Comparison of ENCODE assay signal across 1 cellular context in the genomic region with DNA sequence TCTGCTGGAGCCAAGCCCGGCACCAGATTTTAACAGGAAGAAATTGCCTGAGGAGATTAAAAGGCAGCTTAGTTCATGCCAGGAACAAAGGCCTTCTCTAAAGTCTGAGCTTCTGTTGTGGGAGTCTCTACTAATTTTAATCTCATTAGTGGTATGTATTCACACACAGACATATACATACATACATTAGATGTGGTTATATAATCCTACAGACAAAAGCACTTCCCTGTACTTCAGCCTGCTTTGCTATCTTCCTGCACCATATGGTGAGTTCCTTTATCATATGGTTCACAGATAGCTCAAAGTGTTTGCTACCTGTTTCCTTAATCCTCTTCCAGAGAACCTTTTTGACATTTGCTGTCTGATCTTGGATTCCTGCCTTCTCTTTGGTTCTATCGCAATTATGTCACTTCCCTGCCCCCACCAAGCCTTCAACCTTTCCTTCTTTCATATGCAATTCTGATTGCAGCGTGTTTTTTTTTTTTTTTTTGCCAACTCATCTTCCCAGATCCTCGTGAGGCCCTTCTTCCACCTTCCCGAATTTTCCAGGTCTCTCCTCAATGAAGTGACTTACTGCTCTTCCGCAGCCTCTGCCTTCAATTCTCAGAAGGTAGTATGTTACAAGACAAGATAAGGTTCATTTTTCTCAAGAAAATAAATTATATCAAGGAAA.
TF ChIP-seq lines count a peak whose summit lies in the region.

No MANE protein-coding gene starts in this region.

TF ChIP-seq in K562, 482 proteins besides CTCF, POLR2A, EP300 and RAD21 (continued from another document and continues in another):
- TF ChIP-seq, protein P1, sequence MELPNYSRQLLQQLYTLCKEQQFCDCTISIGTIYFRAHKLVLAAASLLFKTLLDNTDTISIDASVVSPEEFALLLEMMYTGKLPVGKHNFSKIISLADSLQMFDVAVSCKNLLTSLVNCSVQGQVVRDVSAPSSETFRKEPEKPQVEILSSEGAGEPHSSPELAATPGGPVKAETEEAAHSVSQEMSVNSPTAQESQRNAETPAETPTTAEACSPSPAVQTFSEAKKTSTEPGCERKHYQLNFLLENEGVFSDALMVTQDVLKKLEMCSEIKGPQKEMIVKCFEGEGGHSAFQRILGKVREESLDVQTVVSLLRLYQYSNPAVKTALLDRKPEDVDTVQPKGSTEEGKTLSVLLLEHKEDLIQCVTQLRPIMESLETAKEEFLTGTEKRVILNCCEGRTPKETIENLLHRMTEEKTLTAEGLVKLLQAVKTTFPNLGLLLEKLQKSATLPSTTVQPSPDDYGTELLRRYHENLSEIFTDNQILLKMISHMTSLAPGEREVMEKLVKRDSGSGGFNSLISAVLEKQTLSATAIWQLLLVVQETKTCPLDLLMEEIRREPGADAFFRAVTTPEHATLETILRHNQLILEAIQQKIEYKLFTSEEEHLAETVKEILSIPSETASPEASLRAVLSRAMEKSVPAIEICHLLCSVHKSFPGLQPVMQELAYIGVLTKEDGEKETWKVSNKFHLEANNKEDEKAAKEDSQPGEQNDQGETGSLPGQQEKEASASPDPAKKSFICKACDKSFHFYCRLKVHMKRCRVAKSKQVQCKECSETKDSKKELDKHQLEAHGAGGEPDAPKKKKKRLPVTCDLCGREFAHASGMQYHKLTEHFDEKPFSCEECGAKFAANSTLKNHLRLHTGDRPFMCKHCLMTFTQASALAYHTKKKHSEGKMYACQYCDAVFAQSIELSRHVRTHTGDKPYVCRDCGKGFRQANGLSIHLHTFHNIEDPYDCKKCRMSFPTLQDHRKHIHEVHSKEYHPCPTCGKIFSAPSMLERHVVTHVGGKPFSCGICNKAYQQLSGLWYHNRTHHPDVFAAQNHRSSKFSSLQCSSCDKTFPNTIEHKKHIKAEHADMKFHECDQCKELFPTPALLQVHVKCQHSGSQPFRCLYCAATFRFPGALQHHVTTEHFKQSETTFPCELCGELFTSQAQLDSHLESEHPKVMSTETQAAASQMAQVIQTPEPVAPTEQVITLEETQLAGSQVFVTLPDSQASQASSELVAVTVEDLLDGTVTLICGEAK (IDR thresholded peaks at IDR 0.05): peak; percentile 49; the same call in 1 of the 2 replicates
- TF ChIP-seq, protein P1 (CRISPR knock-in tag; IDR thresholded peaks at IDR 0.05): no peak
- TF ChIP-seq FUS (optimal IDR thresholded peaks at IDR 0.05; ENCODE audit: low read depth, low read length): no peak
- no peak for TF ChIP-seq HMG20A (CRISPR knock-in tag; conservative IDR thresholded peaks at IDR 0.05)
- TF ChIP-seq, protein P2, sequence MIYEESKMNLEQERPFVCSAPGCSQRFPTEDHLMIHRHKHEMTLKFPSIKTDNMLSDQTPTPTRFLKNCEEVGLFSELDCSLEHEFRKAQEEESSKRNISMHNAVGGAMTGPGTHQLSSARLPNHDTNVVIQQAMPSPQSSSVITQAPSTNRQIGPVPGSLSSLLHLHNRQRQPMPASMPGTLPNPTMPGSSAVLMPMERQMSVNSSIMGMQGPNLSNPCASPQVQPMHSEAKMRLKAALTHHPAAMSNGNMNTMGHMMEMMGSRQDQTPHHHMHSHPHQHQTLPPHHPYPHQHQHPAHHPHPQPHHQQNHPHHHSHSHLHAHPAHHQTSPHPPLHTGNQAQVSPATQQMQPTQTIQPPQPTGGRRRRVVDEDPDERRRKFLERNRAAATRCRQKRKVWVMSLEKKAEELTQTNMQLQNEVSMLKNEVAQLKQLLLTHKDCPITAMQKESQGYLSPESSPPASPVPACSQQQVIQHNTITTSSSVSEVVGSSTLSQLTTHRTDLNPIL (CRISPR knock-in tag; IDR thresholded peaks at IDR 0.05): no peak
- TF ChIP-seq POLR3A (IDR thresholded peaks at IDR 0.05; ENCODE audit: borderline replicate concordance, extremely low read depth, insufficient read depth, insufficient read length): no peak
- TF ChIP-seq, protein P3, sequence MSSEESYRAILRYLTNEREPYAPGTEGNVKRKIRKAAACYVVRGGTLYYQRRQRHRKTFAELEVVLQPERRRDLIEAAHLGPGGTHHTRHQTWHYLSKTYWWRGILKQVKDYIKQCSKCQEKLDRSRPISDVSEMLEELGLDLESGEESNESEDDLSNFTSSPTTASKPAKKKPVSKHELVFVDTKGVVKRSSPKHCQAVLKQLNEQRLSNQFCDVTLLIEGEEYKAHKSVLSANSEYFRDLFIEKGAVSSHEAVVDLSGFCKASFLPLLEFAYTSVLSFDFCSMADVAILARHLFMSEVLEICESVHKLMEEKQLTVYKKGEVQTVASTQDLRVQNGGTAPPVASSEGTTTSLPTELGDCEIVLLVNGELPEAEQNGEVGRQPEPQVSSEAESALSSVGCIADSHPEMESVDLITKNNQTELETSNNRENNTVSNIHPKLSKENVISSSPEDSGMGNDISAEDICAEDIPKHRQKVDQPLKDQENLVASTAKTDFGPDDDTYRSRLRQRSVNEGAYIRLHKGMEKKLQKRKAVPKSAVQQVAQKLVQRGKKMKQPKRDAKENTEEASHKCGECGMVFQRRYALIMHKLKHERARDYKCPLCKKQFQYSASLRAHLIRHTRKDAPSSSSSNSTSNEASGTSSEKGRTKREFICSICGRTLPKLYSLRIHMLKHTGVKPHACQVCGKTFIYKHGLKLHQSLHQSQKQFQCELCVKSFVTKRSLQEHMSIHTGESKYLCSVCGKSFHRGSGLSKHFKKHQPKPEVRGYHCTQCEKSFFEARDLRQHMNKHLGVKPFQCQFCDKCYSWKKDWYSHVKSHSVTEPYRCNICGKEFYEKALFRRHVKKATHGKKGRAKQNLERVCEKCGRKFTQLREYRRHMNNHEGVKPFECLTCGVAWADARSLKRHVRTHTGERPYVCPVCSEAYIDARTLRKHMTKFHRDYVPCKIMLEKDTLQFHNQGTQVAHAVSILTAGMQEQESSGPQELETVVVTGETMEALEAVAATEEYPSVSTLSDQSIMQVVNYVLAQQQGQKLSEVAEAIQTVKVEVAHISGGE (CRISPR knock-in tag; IDR thresholded peaks at IDR 0.05): 0 out of 6 replicates have a peak, but pooled peaks of 1 of the 3 experiments have one; percentile 61
- no peak for TF ChIP-seq PHF8 (IDR thresholded peaks at IDR 0.05; ENCODE audit: borderline replicate concordance, low read length)
- no peak for TF ChIP-seq ZNF143 (CRISPR knock-in tag; IDR thresholded peaks at IDR 0.05)
- TF ChIP-seq ASH1L (IDR thresholded peaks at IDR 0.05; ENCODE audit: borderline replicate concordance, low read depth, partially characterized antibody): no peak
- TF ChIP-seq SIX5 (IDR thresholded peaks at IDR 0.05; ENCODE audit: borderline replicate concordance in 1 of 2, insufficient read depth in 1 of 2, low read depth in 1 of 2, low read length in 2 of 2): no peak
- TF ChIP-seq, protein P4, sequence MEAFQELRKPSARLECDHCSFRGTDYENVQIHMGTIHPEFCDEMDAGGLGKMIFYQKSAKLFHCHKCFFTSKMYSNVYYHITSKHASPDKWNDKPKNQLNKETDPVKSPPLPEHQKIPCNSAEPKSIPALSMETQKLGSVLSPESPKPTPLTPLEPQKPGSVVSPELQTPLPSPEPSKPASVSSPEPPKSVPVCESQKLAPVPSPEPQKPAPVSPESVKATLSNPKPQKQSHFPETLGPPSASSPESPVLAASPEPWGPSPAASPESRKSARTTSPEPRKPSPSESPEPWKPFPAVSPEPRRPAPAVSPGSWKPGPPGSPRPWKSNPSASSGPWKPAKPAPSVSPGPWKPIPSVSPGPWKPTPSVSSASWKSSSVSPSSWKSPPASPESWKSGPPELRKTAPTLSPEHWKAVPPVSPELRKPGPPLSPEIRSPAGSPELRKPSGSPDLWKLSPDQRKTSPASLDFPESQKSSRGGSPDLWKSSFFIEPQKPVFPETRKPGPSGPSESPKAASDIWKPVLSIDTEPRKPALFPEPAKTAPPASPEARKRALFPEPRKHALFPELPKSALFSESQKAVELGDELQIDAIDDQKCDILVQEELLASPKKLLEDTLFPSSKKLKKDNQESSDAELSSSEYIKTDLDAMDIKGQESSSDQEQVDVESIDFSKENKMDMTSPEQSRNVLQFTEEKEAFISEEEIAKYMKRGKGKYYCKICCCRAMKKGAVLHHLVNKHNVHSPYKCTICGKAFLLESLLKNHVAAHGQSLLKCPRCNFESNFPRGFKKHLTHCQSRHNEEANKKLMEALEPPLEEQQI (IDR thresholded peaks at IDR 0.05): peak; percentile 80
- 0 out of 4 replicates have a peak, but pooled peaks of 1 of the 2 experiments have one; percentile 34 for TF ChIP-seq MCM7 (IDR thresholded peaks at IDR 0.05)
- peak; percentile 99 for TF ChIP-seq ZEB2 (IDR thresholded peaks at IDR 0.05)
- no peak for TF ChIP-seq KAT8 (IDR thresholded peaks at IDR 0.05; ENCODE audit: low read depth)
- TF ChIP-seq GTF2E2 (tag; IDR thresholded peaks at IDR 0.05): no peak
- TF ChIP-seq MAFG (tag; conservative IDR thresholded peaks at IDR 0.05): peak; percentile 98
- TF ChIP-seq, protein P5, sequence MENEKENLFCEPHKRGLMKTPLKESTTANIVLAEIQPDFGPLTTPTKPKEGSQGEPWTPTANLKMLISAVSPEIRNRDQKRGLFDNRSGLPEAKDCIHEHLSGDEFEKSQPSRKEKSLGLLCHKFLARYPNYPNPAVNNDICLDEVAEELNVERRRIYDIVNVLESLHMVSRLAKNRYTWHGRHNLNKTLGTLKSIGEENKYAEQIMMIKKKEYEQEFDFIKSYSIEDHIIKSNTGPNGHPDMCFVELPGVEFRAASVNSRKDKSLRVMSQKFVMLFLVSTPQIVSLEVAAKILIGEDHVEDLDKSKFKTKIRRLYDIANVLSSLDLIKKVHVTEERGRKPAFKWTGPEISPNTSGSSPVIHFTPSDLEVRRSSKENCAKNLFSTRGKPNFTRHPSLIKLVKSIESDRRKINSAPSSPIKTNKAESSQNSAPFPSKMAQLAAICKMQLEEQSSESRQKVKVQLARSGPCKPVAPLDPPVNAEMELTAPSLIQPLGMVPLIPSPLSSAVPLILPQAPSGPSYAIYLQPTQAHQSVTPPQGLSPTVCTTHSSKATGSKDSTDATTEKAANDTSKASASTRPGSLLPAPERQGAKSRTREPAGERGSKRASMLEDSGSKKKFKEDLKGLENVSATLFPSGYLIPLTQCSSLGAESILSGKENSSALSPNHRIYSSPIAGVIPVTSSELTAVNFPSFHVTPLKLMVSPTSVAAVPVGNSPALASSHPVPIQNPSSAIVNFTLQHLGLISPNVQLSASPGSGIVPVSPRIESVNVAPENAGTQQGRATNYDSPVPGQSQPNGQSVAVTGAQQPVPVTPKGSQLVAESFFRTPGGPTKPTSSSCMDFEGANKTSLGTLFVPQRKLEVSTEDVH (IDR thresholded peaks at IDR 0.05; ENCODE audit: low read depth, partially characterized antibody): peak; percentile 59
- no peak for TF ChIP-seq KAT7 (CRISPR knock-in tag; IDR thresholded peaks at IDR 0.05; ENCODE audit: borderline replicate concordance)
- no peak for TF ChIP-seq HCFC1 (IDR thresholded peaks at IDR 0.05; ENCODE audit: low read depth, low read length)
- no peak for TF ChIP-seq ZKSCAN3 (CRISPR knock-in tag; IDR thresholded peaks at IDR 0.05)
- no peak for TF ChIP-seq HSF4 (CRISPR knock-in tag; IDR thresholded peaks at IDR 0.05; ENCODE audit: borderline replicate concordance)
- TF ChIP-seq, protein P6, sequence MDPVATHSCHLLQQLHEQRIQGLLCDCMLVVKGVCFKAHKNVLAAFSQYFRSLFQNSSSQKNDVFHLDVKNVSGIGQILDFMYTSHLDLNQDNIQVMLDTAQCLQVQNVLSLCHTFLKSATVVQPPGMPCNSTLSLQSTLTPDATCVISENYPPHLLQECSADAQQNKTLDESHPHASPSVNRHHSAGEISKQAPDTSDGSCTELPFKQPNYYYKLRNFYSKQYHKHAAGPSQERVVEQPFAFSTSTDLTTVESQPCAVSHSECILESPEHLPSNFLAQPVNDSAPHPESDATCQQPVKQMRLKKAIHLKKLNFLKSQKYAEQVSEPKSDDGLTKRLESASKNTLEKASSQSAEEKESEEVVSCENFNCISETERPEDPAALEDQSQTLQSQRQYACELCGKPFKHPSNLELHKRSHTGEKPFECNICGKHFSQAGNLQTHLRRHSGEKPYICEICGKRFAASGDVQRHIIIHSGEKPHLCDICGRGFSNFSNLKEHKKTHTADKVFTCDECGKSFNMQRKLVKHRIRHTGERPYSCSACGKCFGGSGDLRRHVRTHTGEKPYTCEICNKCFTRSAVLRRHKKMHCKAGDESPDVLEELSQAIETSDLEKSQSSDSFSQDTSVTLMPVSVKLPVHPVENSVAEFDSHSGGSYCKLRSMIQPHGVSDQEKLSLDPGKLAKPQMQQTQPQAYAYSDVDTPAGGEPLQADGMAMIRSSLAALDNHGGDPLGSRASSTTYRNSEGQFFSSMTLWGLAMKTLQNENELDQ (CRISPR knock-in tag; IDR thresholded peaks at IDR 0.05; ENCODE audit: borderline replicate concordance): no peak
- no peak for TF ChIP-seq YY1 (IDR thresholded peaks at IDR 0.05; ENCODE audit: borderline replicate concordance in 1 of 3, control insufficient read depth in 1 of 3, extremely low read depth in 1 of 3, insufficient read depth in 3 of 3, insufficient read length in 1 of 3, insufficient replicate concordance in 2 of 3, low read depth in 1 of 3, low read length in 2 of 3)
- TF ChIP-seq STAG1 (CRISPR knock-in tag; IDR thresholded peaks at IDR 0.05; ENCODE audit: borderline replicate concordance): no peak
- no peak for TF ChIP-seq NCOA6 (IDR thresholded peaks at IDR 0.05)
- peak; percentile 91 for TF ChIP-seq LARP7 (IDR thresholded peaks at IDR 0.05)
- peak; percentile 33; the same call in 1 of the 2 replicates for TF ChIP-seq ZFX (CRISPR knock-in tag; IDR thresholded peaks at IDR 0.05)
